ENCODE assay signal across 9 cellular contexts in the genomic region with DNA sequence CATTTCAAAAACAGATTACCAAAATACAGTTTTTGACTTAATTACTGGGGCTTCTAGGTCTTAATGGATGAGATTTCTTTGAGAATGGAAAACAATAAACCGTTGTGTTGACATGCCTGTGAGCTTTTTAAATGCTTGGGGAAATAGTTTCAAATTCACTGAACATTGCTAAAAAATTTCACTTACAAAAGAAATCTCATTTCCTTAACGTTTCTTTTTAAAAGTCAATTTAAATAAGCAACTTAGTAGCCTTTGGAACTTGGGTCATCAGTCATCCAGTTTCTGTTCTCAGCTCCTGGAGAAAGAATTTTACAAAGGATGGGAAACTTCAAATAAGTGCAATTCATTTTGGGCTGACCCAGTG. TPM values are rescaled to one million over a fixed set of nuclear protein-coding genes. Genes with fewer than 3 reads are reported as not detected.
DNase-seq lines count a peak whose midpoint lies in the region; ATAC-seq and TF ChIP-seq lines count a peak whose summit lies in the region.
"Had no signal": no experiment of that assay in that cellular context is flagged by ENCODE, and none has a peak within 500 bp of the region (broad histone marks: within the 10 kb centered on the region; RNA-seq: fewer than 3 reads in every experiment).

No MANE protein-coding gene starts in this region.

- H3K9me2 ChIP-seq in GM23248 (ENCODE audit: insufficient read depth), result no peaks in the 10 kb centered on the region

- H3K27ac ChIP-seq in GM23248 (peak overlapping the region; percentile 96), gastroesophageal sphincter (peak overlapping the region; percentile 99 to 100 (median 100)), skin epidermis (peak overlapping the region; percentile 0 to 100 (median 100))

- H3K4me3 Mint-ChIP-seq in activated CD4-positive, alpha-beta memory T cell treated with anti-CD3 and anti-CD28 coated beads for 36 hours, result peak overlapping the region; percentile 85

- H3K27me3 ChIP-seq in GM23248 (replicated peaks; ENCODE audit: insufficient read depth), result no peaks in the 10 kb centered on the region
- no peaks in the 10 kb centered on the region for H3K27me3 ChIP-seq in gastroesophageal sphincter

- peaks cover 56% of the 10 kb centered on the region for H3K36me3 Mint-ChIP-seq in activated CD4-positive, alpha-beta memory T cell treated with anti-CD3 and anti-CD28 coated beads for 36 hours

- no peaks in the 10 kb centered on the region for H3K9me3 Mint-ChIP-seq in activated CD4-positive, alpha-beta memory T cell treated with anti-CD3 and anti-CD28 coated beads for 36 hours

- H3K9ac ChIP-seq in GM23248, result peak overlapping the region; percentile 98

- TF ChIP-seq CTCF in gastroesophageal sphincter (IDR thresholded peaks at IDR 0.05), result no peak

- peaks cover 61% of the 10 kb centered on the region for H3K79me2 ChIP-seq in GM23248 (ENCODE audit: insufficient read depth)

- H2AFZ ChIP-seq in GM23248, result no peak overlapping the region

- CTCF ChIA-PET in activated CD4-positive, alpha-beta memory T cell treated with anti-CD3 and anti-CD28 coated beads for 36 hours (lab: Charles Lee), result interaction anchor here (0.8 to 1.7 kb wide), 2 partner anchors 13 to 77 kb away, joined by 3 to 4 read pairs; no protein-coding TSS in a partner anchor

- peak overlapping the region; percentile 99 for H3K4me2 ChIP-seq in GM23248 (ENCODE audit: unreplicated experiment)

- no peak for TF ChIP-seq POLR2A in gastroesophageal sphincter (IDR thresholded peaks at IDR 0.05)

- H4K20me1 ChIP-seq in GM23248 (ENCODE audit: insufficient read depth), result no peaks in the 10 kb centered on the region

- peak overlapping the region; percentile 97 for H3K27ac Mint-ChIP-seq in activated CD4-positive, alpha-beta memory T cell treated with anti-CD3 and anti-CD28 coated beads for 36 hours

- no peaks in the 10 kb centered on the region for H3K36me3 ChIP-seq in GM23248 (ENCODE audit: low read depth)
- no peaks in the 10 kb centered on the region for H3K36me3 ChIP-seq in gastroesophageal sphincter

- H3K27me3 Mint-ChIP-seq in activated CD4-positive, alpha-beta memory T cell treated with anti-CD3 and anti-CD28 coated beads for 36 hours, result no peaks in the 10 kb centered on the region

- 18 to 24% methylated on average over 2 of the region's 2 CpGs for WGBS in GM23248 (ENCODE audit: low coverage in 1 of 2, low lambda C conversion rate in 2 of 2, missing lambda C conversion rate in 2 of 2), 2 experiments
- WGBS in gastroesophageal sphincter (ENCODE audit: low coverage in 1 of 2), 2 donors, result 25 to 33% methylated on average over 2 of the region's 2 CpGs

- DNase-seq in GM23248 (no peak), SIG-M5 treated with dmso at 0.1 percent for 504 hours (lab: John Stamatoyannopoulos, UW; ENCODE audit: unreplicated experiment) (no peak), NCI-H1436 (lab: John Stamatoyannopoulos, UW) (no peak)
- no peak for DNase-seq in activated CD4-positive, alpha-beta memory T cell treated with anti-CD3 and anti-CD28 coated beads for 36 hours
- DNase-seq: NCI-H146 had no signal

- H3K9me3 ChIP-seq in GM23248 (ENCODE audit: low read depth) (no peaks in the 10 kb centered on the region), gastroesophageal sphincter (no peaks in the 10 kb centered on the region)

- H3K4me1 ChIP-seq in GM23248 (ENCODE audit: insufficient read depth), result peaks cover 42% of the 10 kb centered on the region
- peaks cover 12 to 71% (median 28%) of the 10 kb centered on the region in 3 donors for H3K4me1 ChIP-seq in gastroesophageal sphincter

- H3K4me3 ChIP-seq in GM23248 (peak overlapping the region; percentile 78), gastroesophageal sphincter (no peak overlapping the region), skin epidermis (peak overlapping the region in 2 of 7 experiments; percentile 63 to 71)

- POLR2A ChIA-PET in activated CD4-positive, alpha-beta memory T cell treated with anti-CD3 and anti-CD28 coated beads for 36 hours (lab: Charles Lee), result interaction anchor here (0.6 to 9.4 kb wide), 5 partner anchors 14 to 1958 kb away, joined by 3 to 205 read pairs (median 7); a partner anchor contains a TSS

- peaks cover 55% of the 10 kb centered on the region for H3K4me1 Mint-ChIP-seq in activated CD4-positive, alpha-beta memory T cell treated with anti-CD3 and anti-CD28 coated beads for 36 hours (ENCODE audit: low read depth)

- in situ Hi-C loops in GM23248 (cut with MboI), result no loop called here

- H3F3A ChIP-seq in GM23248 (ENCODE audit: insufficient read depth), result peaks cover 68% of the 10 kb centered on the region

- ATAC-seq in gastroesophageal sphincter (no peak), HG03432 (IDR thresholded peaks at IDR 0.05; ENCODE audit: unreplicated experiment) (no peak), HG03196 (IDR thresholded peaks at IDR 0.05; ENCODE audit: unreplicated experiment) (no peak)

- no peak for TF ChIP-seq EP300 in gastroesophageal sphincter (IDR thresholded peaks at IDR 0.05)

- intact Hi-C loops in activated CD4-positive, alpha-beta memory T cell treated with anti-CD3 and anti-CD28 coated beads for 36 hours (cut with micrococcal nuclease), result no loop called here

RNA-seq across cellular contexts. Expression of a gene that starts 4.4 kb away (rescaled TPM):
- total RNA-seq in GM23248 (2014; rRNA removed; shearing (Covaris generic)), result 9.1 and 9.9 TPM in 2 replicates
- polyA plus RNA-seq in GM23248 (2016; fragmentation: Nextera tagmentation; extraction: Ambion mirVana), result 6.0 and 7.0 TPM in 2 replicates
- total RNA-seq in activated CD4-positive, alpha-beta memory T cell treated with anti-CD3 and anti-CD28 coated beads for 36 hours, result 10 to 100 TPM; 77.1 to 78.6 TPM
- total RNA-seq in gastroesophageal sphincter, result 10 to 100 TPM; 22.5 to 28.7 (median 24.9) TPM

RNA-seq across cellular contexts. Expression of a gene that starts 21.5 kb away (rescaled TPM):
- total RNA-seq in GM23248 (2014; rRNA removed; shearing (Covaris generic)), result 132 and 177 TPM in 2 replicates
- polyA plus RNA-seq in GM23248 (2016; fragmentation: Nextera tagmentation; extraction: Ambion mirVana), result 143 and 154 TPM in 2 replicates
- total RNA-seq in activated CD4-positive, alpha-beta memory T cell treated with anti-CD3 and anti-CD28 coated beads for 36 hours, result 100 to 1,000 TPM; 154 to 157 TPM
- 100 to 1,000 TPM; 134 to 157 (median 153) TPM for total RNA-seq in gastroesophageal sphincter
